ENCODE assay signal across 10 cellular contexts in the genomic region with DNA sequence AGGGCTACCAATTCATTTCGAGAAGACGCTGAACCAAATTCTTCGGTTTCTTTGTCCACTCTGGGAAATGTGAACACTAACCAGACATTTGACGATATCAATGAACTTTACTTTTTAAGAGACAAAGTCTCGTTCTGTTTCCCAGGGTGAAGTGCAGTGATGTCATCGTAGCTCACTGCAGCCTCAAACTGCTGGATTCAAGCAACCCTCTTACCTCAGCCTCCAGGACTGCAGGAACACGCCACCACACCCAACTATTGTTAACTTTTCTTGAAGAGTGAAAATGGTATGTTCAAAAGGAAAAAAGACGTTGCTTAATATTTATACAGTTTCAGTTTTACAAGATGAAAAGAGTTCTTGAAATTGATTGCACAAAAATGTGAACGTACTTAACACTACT. TPM values are rescaled to one million over a fixed set of nuclear protein-coding genes. Genes with fewer than 3 reads are reported as not detected.
A peak's percentile ranks its signal among the peaks of the same experiment; 100 is the strongest.
DNase-seq lines count a peak whose midpoint lies in the region; ATAC-seq and TF ChIP-seq lines count a peak whose summit lies in the region.
"Had no signal": no experiment of that assay in that cellular context is flagged by ENCODE, and none has a peak within 500 bp of the region (broad histone marks: within the 10 kb centered on the region; RNA-seq: fewer than 3 reads in every experiment).

No MANE protein-coding gene starts in this region.

- no peak for ATAC-seq in SK-N-SH treated with all-trans-retinoic acid at 6 μM for 48 hours

- peak; percentile 16 for DNase-seq in activated CD4-positive, alpha-beta T cell treated with anti-CD3 and anti-CD28 coated beads for 48 hours
- DNase-seq in activated CD4-positive, alpha-beta T cell treated with anti-CD3 and anti-CD28 coated beads, Interleukin-2, amount 50 U/mL, for 4 hours = no peak
- peak; percentile 23 for DNase-seq in fibroblast of peridontal ligament (ENCODE audit: extremely low read depth)
- DNase-seq in renal cortical epithelial cell (ENCODE audit: low read depth) = peak; percentile 84
- no peak for DNase-seq in NCI-H146 (lab: John Stamatoyannopoulos, UW)
- DNase-seq in NCI-H345 treated with DMSO at 0.1 percent for 48 hours (lab: John Stamatoyannopoulos, UW; ENCODE audit: unreplicated experiment) = no peak
- DNase-seq in inferior parietal cortex (ENCODE audit: extremely low spot score) = no peak
- DNase-seq: midbrain, transverse colon had no signal

TF ChIP-seq in SK-N-SH treated with all-trans-retinoic acid at 6 μM for 48 hours, 23 proteins besides CTCF, POLR2A, EP300 and RAD21:
- TF ChIP-seq TOX (CRISPR knock-in tag; IDR thresholded peaks at IDR 0.05; ENCODE audit: borderline replicate concordance) = no peak
- TF ChIP-seq ZNF70 (CRISPR knock-in tag; IDR thresholded peaks at IDR 0.05) = no peak
- 0 out of 2 replicates have a peak, but pooled peaks have one; percentile 47 for TF ChIP-seq ZFP3 (CRISPR knock-in tag; IDR thresholded peaks at IDR 0.05)
- TF ChIP-seq, protein P1, sequence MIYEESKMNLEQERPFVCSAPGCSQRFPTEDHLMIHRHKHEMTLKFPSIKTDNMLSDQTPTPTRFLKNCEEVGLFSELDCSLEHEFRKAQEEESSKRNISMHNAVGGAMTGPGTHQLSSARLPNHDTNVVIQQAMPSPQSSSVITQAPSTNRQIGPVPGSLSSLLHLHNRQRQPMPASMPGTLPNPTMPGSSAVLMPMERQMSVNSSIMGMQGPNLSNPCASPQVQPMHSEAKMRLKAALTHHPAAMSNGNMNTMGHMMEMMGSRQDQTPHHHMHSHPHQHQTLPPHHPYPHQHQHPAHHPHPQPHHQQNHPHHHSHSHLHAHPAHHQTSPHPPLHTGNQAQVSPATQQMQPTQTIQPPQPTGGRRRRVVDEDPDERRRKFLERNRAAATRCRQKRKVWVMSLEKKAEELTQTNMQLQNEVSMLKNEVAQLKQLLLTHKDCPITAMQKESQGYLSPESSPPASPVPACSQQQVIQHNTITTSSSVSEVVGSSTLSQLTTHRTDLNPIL (CRISPR knock-in tag; IDR thresholded peaks at IDR 0.05; ENCODE audit: low read depth) = peak; percentile 77
- TF ChIP-seq ISL1 (CRISPR knock-in tag; IDR thresholded peaks at IDR 0.05) = peak; percentile 44
- 0 out of 2 replicates have a peak, but pooled peaks have one; percentile 18 for TF ChIP-seq ZC3H10 (CRISPR knock-in tag; IDR thresholded peaks at IDR 0.05)

RNA-seq across cellular contexts. Expression of gene MB21D2, which starts 30.6 kb away (rescaled TPM):
- total RNA-seq in renal cortical epithelial cell = 13.9 and 61.8 TPM in 2 replicates

Comparison
In these comparisons a context has a peak if more than half of its experiments do, and no peak if none do; other contexts are left out.
1. DNase-seq: peak in activated CD4-positive, alpha-beta T cell treated with anti-CD3 and anti-CD28 coated beads for 48 hours (single experiment), fibroblast of peridontal ligament (single experiment) and renal cortical epithelial cell (single experiment); none in activated CD4-positive, alpha-beta T cell treated with anti-CD3 and anti-CD28 coated beads, Interleukin-2, amount 50 U/mL, for 4 hours (0 of 2), NCI-H146 (single experiment), NCI-H345 treated with DMSO at 0.1 percent for 48 hours (single experiment) and inferior parietal cortex (single experiment).